In genomic region chrX:137547291-137547690, GRCh38 we compare ENCODE assay signal across 17 cellular contexts. TPM values are rescaled to one million over a fixed set of nuclear protein-coding genes. Genes with fewer than 3 reads are reported as not detected.
DNase-seq lines count a peak whose midpoint lies in the region; ATAC-seq and TF ChIP-seq lines count a peak whose summit lies in the region.
"Had no signal": no experiment of that assay in that cellular context is flagged by ENCODE, and none has a peak within 500 bp of the region (broad histone marks: within the 10 kb centered on the region; RNA-seq: fewer than 3 reads in every experiment).

No MANE protein-coding gene starts in this region.

- H2AFZ ChIP-seq in neuronal stem cell (ENCODE audit: low read length): no peak overlapping the region

- no peak overlapping the region for H3K14ac ChIP-seq in neuronal stem cell (ENCODE audit: low read length)

- no peaks in the 10 kb centered on the region for H3K9me3 Mint-ChIP-seq in WTC11

- no peak overlapping the region for H3K4ac ChIP-seq in neuronal stem cell (ENCODE audit: low read length)

- H3K36me3 ChIP-seq in ES-I3 (ENCODE audit: insufficient read depth, low read length): no peaks in the 10 kb centered on the region
- no peaks in the 10 kb centered on the region for H3K36me3 ChIP-seq in iPS-15b (ENCODE audit: control insufficient read depth, insufficient read depth, low read length)
- H3K36me3 ChIP-seq in neuronal stem cell (replicated peaks in 1 of 2; ENCODE audit: control insufficient read depth in 2 of 2, insufficient read depth in 2 of 2, low read length in 2 of 2): no peaks in the 10 kb centered on the region
- H3K36me3 ChIP-seq in heart right ventricle: no peaks in the 10 kb centered on the region
- H3K36me3 ChIP-seq: BLaER1 treated with 17β-estradiol and CSF1 and Interleukin-3, amounts not matched to agents 10 nM and 100 nM; HAP-1; SJSA1 had no signal

- H3K36me3 Mint-ChIP-seq in WTC11: no peaks in the 10 kb centered on the region

- no peak overlapping the region for H2BK15ac ChIP-seq in neuronal stem cell (ENCODE audit: low read length)

- H4K8ac ChIP-seq in neuronal stem cell (ENCODE audit: low read depth, low read length): no peak overlapping the region

- H2BK120ac ChIP-seq in neuronal stem cell (ENCODE audit: low read depth, low read length): no peak overlapping the region

- H2BK12ac ChIP-seq in neuronal stem cell (ENCODE audit: low read length): no peak overlapping the region

- H3K4me3 Mint-ChIP-seq in WTC11: peak overlapping the region; percentile 59

- H3K4me1 ChIP-seq in ES-I3 (ENCODE audit: insufficient read depth, low read length) (peaks cover 5% of the 10 kb centered on the region), iPS-15b (ENCODE audit: control insufficient read depth, insufficient read depth, low read length) (peaks cover 17% of the 10 kb centered on the region), neuronal stem cell (ENCODE audit: control insufficient read depth in 2 of 2, insufficient read depth in 1 of 2, low read depth in 1 of 2, low read length in 2 of 2) (peaks cover 0 to 2% of the 10 kb centered on the region in 2 donors), heart right ventricle (peaks cover 0 to 5% (median 0%) of the 10 kb centered on the region in 9 donors)
- H3K4me1 ChIP-seq: BLaER1 treated with 17β-estradiol and CSF1 and Interleukin-3, amounts not matched to agents 10 nM and 100 nM; HAP-1; SJSA1 had no signal

- no peak overlapping the region for H2AK5ac ChIP-seq in neuronal stem cell (ENCODE audit: low read depth, low read length)

- H3K27ac ChIP-seq in neuronal stem cell (replicated peaks; ENCODE audit: low read length) (no peak overlapping the region), heart right ventricle (no peak overlapping the region)
- H3K27ac ChIP-seq: BLaER1 treated with 17β-estradiol and CSF1 and Interleukin-3, amounts not matched to agents 10 nM and 100 nM; SJSA1 had no signal

- intact Hi-C loops in heart right ventricle (cut with DNase I): no loop called here

- H3K4me3 ChIP-seq in iPS-15b (ENCODE audit: low read depth, low read length): peak overlapping the region; percentile 66
- H3K4me3 ChIP-seq in neuronal stem cell (ENCODE audit: low read length in 2 of 2): no peak overlapping the region
- H3K4me3 ChIP-seq in heart right ventricle: no peak overlapping the region
- H3K4me3 ChIP-seq: BLaER1 treated with 17β-estradiol and CSF1 and Interleukin-3, amounts not matched to agents 10 nM and 100 nM; HAP-1; SJSA1 had no signal

- no peak overlapping the region for H3K23ac ChIP-seq in neuronal stem cell (ENCODE audit: low read depth, low read length, poor library complexity)

- peaks cover 68% of the 10 kb centered on the region for H3K27me3 Mint-ChIP-seq in WTC11 (ENCODE audit: low read depth)

- H3K9me3 ChIP-seq in ES-I3 (ENCODE audit: control insufficient read depth, insufficient read depth, low read length) (no peaks in the 10 kb centered on the region), iPS-15b (ENCODE audit: control insufficient read depth, insufficient read depth, low read length) (no peaks in the 10 kb centered on the region), neuronal stem cell (replicated peaks in 1 of 2; ENCODE audit: control insufficient read depth in 2 of 2, insufficient read depth in 1 of 2, low read depth in 1 of 2, low read length in 2 of 2) (peaks cover 1 to 4% of the 10 kb centered on the region in 2 donors), heart right ventricle (no peaks in the 10 kb centered on the region)
- H3K9me3 ChIP-seq: HAP-1, SJSA1 had no signal

- no peak overlapping the region for H2BK5ac ChIP-seq in neuronal stem cell (ENCODE audit: low read length)

- ATAC-seq in WTC11: peak; percentile 12
- ATAC-seq in HG03139 (IDR thresholded peaks at IDR 0.05; ENCODE audit: unreplicated experiment): no peak
- ATAC-seq in heart right ventricle: no peak

- DNase-seq in WTC11 (ENCODE audit: low spot score) (peak; percentile 30), neuronal stem cell (ENCODE audit: low spot score) (no peak), SW480 (ENCODE audit: low spot score) (no peak), heart right ventricle (no peak)
- no peak for DNase-seq in stimulated activated CD4-positive, alpha-beta T cell treated with anti-CD3 and anti-CD28 coated beads, Interleukin-4, amount 100 ng/mL, for 24 hours
- DNase-seq: DMS 273 treated with DMSO at 0.1 percent for 48 hours, NCI-H1048, NCI-H1436 treated with DMSO at 0.1 percent for 48 hours, NCI-H2029 treated with DMSO at 0.1 percent for 48 hours, NCI-H510A had no signal

- H4K91ac ChIP-seq in neuronal stem cell (ENCODE audit: low read depth, low read length, poor library complexity): no peak overlapping the region

- POLR2A ChIA-PET in WTC11 (lab: Charles Lee): interaction anchor here (1.2 to 1.6 kb wide), 2 partner anchors 13 to 20 kb away, joined by 3 to 4 read pairs; no protein-coding TSS in a partner anchor

- no peak overlapping the region for H3K27ac Mint-ChIP-seq in WTC11

- no peaks in the 10 kb centered on the region for H3K79me1 ChIP-seq in neuronal stem cell (ENCODE audit: low read depth, low read length)

- H3K27me3 ChIP-seq in iPS-15b (ENCODE audit: control insufficient read depth, insufficient read depth, low read length): peaks cover 72% of the 10 kb centered on the region
- H3K27me3 ChIP-seq in neuronal stem cell (ENCODE audit: control insufficient read depth in 3 of 3, insufficient read depth in 3 of 3, low read depth in 1 of 3, low read length in 3 of 3): peaks cover 18 to 66% (median 48%) of the 10 kb centered on the region in 3 experiments
- peaks cover 0 to 92% (median 69%) of the 10 kb centered on the region in 7 donors for H3K27me3 ChIP-seq in heart right ventricle
- H3K27me3 ChIP-seq: SJSA1 had no signal

- CTCF ChIA-PET in WTC11 (lab: Charles Lee): interaction anchor here (0.9 to 5.0 kb wide), 2 partner anchors 115 to 378 kb away, joined by 3 to 27 read pairs; no protein-coding TSS in a partner anchor

- TF ChIP-seq CTCF in WTC11 (IDR thresholded peaks at IDR 0.05): no peak
- TF ChIP-seq CTCF in heart right ventricle (IDR thresholded peaks at IDR 0.05): no peak

- H3K4me1 Mint-ChIP-seq in WTC11: peaks cover 35% of the 10 kb centered on the region

- H3K9ac ChIP-seq in ES-I3 (ENCODE audit: low read depth, low read length): peak overlapping the region; percentile 51; the same call in 1 of the 2 replicates
- H3K9ac ChIP-seq in iPS-15b (ENCODE audit: low read depth, low read length): peak overlapping the region; percentile 30
- no peak overlapping the region for H3K9ac ChIP-seq in neuronal stem cell (ENCODE audit: low read depth, low read length, poor library complexity)
- H3K9ac ChIP-seq: BLaER1 treated with 17β-estradiol and CSF1 and Interleukin-3, amounts not matched to agents 10 nM and 100 nM had no signal

- peak overlapping the region; percentile 57 for H3K4me2 ChIP-seq in neuronal stem cell (ENCODE audit: insufficient read depth, low read length, poor library complexity, severe bottlenecking)
- H3K4me2 ChIP-seq: BLaER1 treated with 17β-estradiol and CSF1 and Interleukin-3, amounts not matched to agents 10 nM and 100 nM had no signal

- no CpG with 5 or more reads among the region's 28 CpGs for WGBS in neuronal stem cell (ENCODE audit: extremely low coverage in 2 of 2, insufficient read length in 2 of 2, insufficient replicate concordance in 1 of 2), 2 donors
- 1 to 2% methylated on average over 24 to 28 of the region's 28 CpGs for WGBS in heart right ventricle, 2 donors

- H3K18ac ChIP-seq in neuronal stem cell (ENCODE audit: low read length): no peak overlapping the region

TF ChIP-seq in WTC11, 78 proteins besides CTCF, POLR2A, EP300 and RAD21:
- TF ChIP-seq MAX (CRISPR knock-in tag; IDR thresholded peaks at IDR 0.05) (peak; percentile 39; the same call in 1 of the 2 replicates), NR2C2 (CRISPR knock-in tag; IDR thresholded peaks at IDR 0.05) (no peak)
TF ChIP-seq in WTC11: peak in this region for 1.

RNA-seq across cellular contexts. Expression of gene ZIC3, which starts 18.6 kb away (rescaled TPM):
- 75.3 to 78.0 TPM (median 77.9 TPM) in 3 replicates for total RNA-seq in WTC11 (2021)
- polyA plus RNA-seq in neuronal stem cell (2013, experiment 1 of 2): 0.89 TPM
- 1.2 TPM for polyA plus RNA-seq in neuronal stem cell (2013, experiment 2 of 2)
- not detected for total RNA-seq in heart right ventricle
- polyA plus RNA-seq in heart right ventricle: not detected
- total RNA-seq: MCF 10A, SJSA1 had no signal

Comparison
In these comparisons a context has a peak if more than half of its experiments do, and no peak if none do; other contexts are left out.
1. RNA of gene ZIC3, which starts 18.6 kb away (total RNA-seq): 75.3 to 78.0 TPM in WTC11; not detected in heart right ventricle; every median in the first group is over 10 times any median in the second.